In genomic region chr7:120832803-120833202, GRCh38 we compare ENCODE assay signal across 18 cellular contexts. TPM values are rescaled to one million over a fixed set of nuclear protein-coding genes. Genes with fewer than 3 reads are reported as not detected.
"Had no signal": no experiment of that assay in that cellular context is flagged by ENCODE, and none has a peak within 500 bp of the region (broad histone marks: within the 10 kb centered on the region; RNA-seq: fewer than 3 reads in every experiment).

No MANE protein-coding gene starts in this region.

- H3K27ac Mint-ChIP-seq: activated CD8-positive, alpha-beta memory T cell treated with anti-CD3 and anti-CD28 coated beads, Interleukin-2, amount 10 ng/mL, durations not matched to agents 7 days and 5 days; activated naive CD4-positive, alpha-beta T cell treated with anti-CD3 and anti-CD28 coated beads, Interleukin-2, amount 50 U/mL, for 72 hours; activated naive CD8-positive, alpha-beta T cell treated with anti-CD3 and anti-CD28 coated beads, Interleukin-2, amount 50 U/mL, for 24 hours; activated T-cell treated with anti-CD3 and anti-CD28 coated beads, Interleukin-2, amount 50 U/mL, for 24 hours; activated T-helper 1 cell treated with anti-CD3 and anti-CD28 coated beads, Interleukin-12 subunit alpha, Interleukin-12 subunit beta, Interleukin-2, Interleukin-4 antibody, amounts not matched to agents 30 ng/mL and 10 ng/mL and 1 ng/mL, durations not matched to agents 14 hours and 24 hours and 36 hours; T-helper 1 cell treated with Interleukin-12 subunit alpha and Interleukin-12 subunit beta and Interleukin-4 antibody, amounts not matched to agents 30 μg/mL and 1 μg/mL, for 36 hours had no signal

- H3K36me3 Mint-ChIP-seq: activated CD8-positive, alpha-beta memory T cell treated with anti-CD3 and anti-CD28 coated beads, Interleukin-2, amount 10 ng/mL, durations not matched to agents 7 days and 5 days had no signal

- H3K27ac ChIP-seq: ascending aorta, body of pancreas had no signal

- ATAC-seq: activated CD8-positive, alpha-beta memory T cell treated with anti-CD3 and anti-CD28 coated beads, Interleukin-2, amount 10 ng/mL, durations not matched to agents 7 days and 5 days; activated naive CD4-positive, alpha-beta T cell treated with anti-CD3 and anti-CD28 coated beads, Interleukin-2, amount 50 U/mL, for 72 hours; activated naive CD8-positive, alpha-beta T cell treated with anti-CD3 and anti-CD28 coated beads, Interleukin-2, amount 50 U/mL, for 24 hours; body of pancreas had no signal

- DNase-seq: activated CD4-positive, alpha-beta T cell treated with anti-CD3 and anti-CD28 coated beads for 48 hours; activated CD4-positive, alpha-beta T cell treated with anti-CD3 and anti-CD28 coated beads, Interleukin-2, amount 50 U/mL, for 48 hours; activated CD4-positive, CD25-positive, alpha-beta regulatory T cell treated with anti-CD3 and anti-CD28 coated beads, Interleukin-2, amount 50 U/mL, for 72 hours; activated CD8-positive, alpha-beta memory T cell treated with anti-CD3 and anti-CD28 coated beads, Interleukin-2, amount 10 ng/mL, durations not matched to agents 7 days and 5 days; activated effector memory CD4-positive, alpha-beta T cell treated with Interleukin-2 at 50 U/mL for 16 hours; activated naive CD4-positive, alpha-beta T cell; activated naive CD8-positive, alpha-beta T cell treated with anti-CD3 and anti-CD28 coated beads, Interleukin-2, amount 50 U/mL, for 24 hours; activated T-cell treated with anti-CD3 and anti-CD28 coated beads, Interleukin-2, amount 50 U/mL, for 24 hours; amniotic stem cell; body of pancreas; central memory CD4-positive, alpha-beta T cell; NCI-H1436 treated with DMSO at 0.1 percent for 48 hours; NCI-H187; NCI-H524 had no signal

- H3K4me1 Mint-ChIP-seq: activated CD8-positive, alpha-beta memory T cell treated with anti-CD3 and anti-CD28 coated beads, Interleukin-2, amount 10 ng/mL, durations not matched to agents 7 days and 5 days; activated naive CD8-positive, alpha-beta T cell treated with anti-CD3 and anti-CD28 coated beads, Interleukin-2, amount 50 U/mL, for 24 hours had no signal

- H3K4me1 ChIP-seq: ascending aorta had no signal

- H3K4me3 Mint-ChIP-seq: activated CD8-positive, alpha-beta memory T cell treated with anti-CD3 and anti-CD28 coated beads, Interleukin-2, amount 10 ng/mL, durations not matched to agents 7 days and 5 days; activated naive CD8-positive, alpha-beta T cell treated with anti-CD3 and anti-CD28 coated beads, Interleukin-2, amount 50 U/mL, for 24 hours; activated T-cell treated with anti-CD3 and anti-CD28 coated beads, Interleukin-2, amount 50 U/mL, for 24 hours; activated T-helper 1 cell treated with anti-CD3 and anti-CD28 coated beads, Interleukin-12 subunit alpha, Interleukin-12 subunit beta, Interleukin-2, Interleukin-4 antibody, amounts not matched to agents 30 ng/mL and 10 ng/mL and 1 ng/mL, durations not matched to agents 14 hours and 24 hours and 36 hours; T-helper 1 cell treated with Interleukin-12 subunit alpha and Interleukin-12 subunit beta and Interleukin-4 antibody, amounts not matched to agents 30 μg/mL and 1 μg/mL, for 36 hours had no signal

- H3K9me3 Mint-ChIP-seq: activated naive CD8-positive, alpha-beta T cell treated with anti-CD3 and anti-CD28 coated beads, Interleukin-2, amount 50 U/mL, for 24 hours; activated T-cell treated with anti-CD3 and anti-CD28 coated beads, Interleukin-2, amount 50 U/mL, for 24 hours; activated T-helper 1 cell treated with anti-CD3 and anti-CD28 coated beads, Interleukin-12 subunit alpha, Interleukin-12 subunit beta, Interleukin-2, Interleukin-4 antibody, amounts not matched to agents 30 ng/mL and 10 ng/mL and 1 ng/mL, durations not matched to agents 14 hours and 24 hours and 36 hours; T-helper 1 cell treated with Interleukin-12 subunit alpha and Interleukin-12 subunit beta and Interleukin-4 antibody, amounts not matched to agents 30 μg/mL and 1 μg/mL, for 36 hours had no signal

- H3K27me3 ChIP-seq: ascending aorta, body of pancreas had no signal

- H3K4me3 ChIP-seq: ascending aorta, body of pancreas had no signal

- H3K9me3 ChIP-seq: ascending aorta, body of pancreas had no signal

RNA-seq across cellular contexts. Expression of gene TSPAN12, which starts 25.1 kb away (rescaled TPM):
- total RNA-seq: activated CD8-positive, alpha-beta memory T cell treated with anti-CD3 and anti-CD28 coated beads, Interleukin-2, amount 10 ng/mL, durations not matched to agents 7 days and 5 days; activated naive CD4-positive, alpha-beta T cell treated with anti-CD3 and anti-CD28 coated beads, Interleukin-2, amount 50 U/mL, for 72 hours; activated T-helper 1 cell treated with anti-CD3 and anti-CD28 coated beads, Interleukin-12 subunit alpha, Interleukin-12 subunit beta, Interleukin-2, Interleukin-4 antibody, amounts not matched to agents 30 ng/mL and 10 ng/mL and 1 ng/mL, durations not matched to agents 14 hours and 24 hours and 36 hours had no signal
